8 cellular contexts compared by ENCODE assay signal in genomic region chr4:109433281-109434006, GRCh38. TPM values are rescaled to one million over a fixed set of nuclear protein-coding genes. Genes with fewer than 3 reads are reported as not detected.
DNase-seq lines count a peak whose midpoint lies in the region; ATAC-seq, FAIRE-seq and TF ChIP-seq lines count a peak whose summit lies in the region.

TSS of gene SEC24B (plus strand) at chr4:109433815. CDS start at chr4:109433870, 55 bp downstream.

- no TSS peak for BruUV-seq in PC-3 (replicated peaks; lab: Mats Ljungman, UMichigan)

- H3K4me1 ChIP-seq in PC-3 (ENCODE audit: insufficient read depth, low read length) = peaks cover 22% of the 10 kb centered on the region
- peaks cover 0 to 8% of the 10 kb centered on the region in 2 donors for H3K4me1 ChIP-seq in esophagus (ENCODE audit: control insufficient read depth in 2 of 2, insufficient read depth in 2 of 2, low read length in 1 of 2)
- peaks cover 7 to 43% of the 10 kb centered on the region in 2 donors for H3K4me1 ChIP-seq in muscle layer of duodenum (ENCODE audit: control insufficient read depth in 1 of 2, insufficient read depth in 2 of 2, low read length in 2 of 2)

- POLR2A ChIA-PET in PC-3 (lab: Charles Lee; ENCODE audit: unreplicated experiment) = no interaction called here

- no peak for FAIRE-seq in D721Med (lab: Jason Lieb, UNC)

- TF ChIP-seq CTCF in D721Med (IDR thresholded peaks at IDR 0.05; ENCODE audit: insufficient read depth, missing control alignments) (peak; percentile 54), PC-3 (conservative IDR thresholded peaks at IDR 0.05; ENCODE audit: low read depth, low read length) (peak; percentile 68)

- WGBS in esophagus, 2 donors = 0 to 1% methylated on average over 73 to 87 of the region's 87 CpGs

- CTCF ChIA-PET in PC-3 (lab: Charles Lee) = no interaction called here

- H3F3A ChIP-seq in PC-3 (ENCODE audit: low read length, unreplicated experiment) = no peaks in the 10 kb centered on the region

- peak within 1 kb of the TSS; percentile 88 for H2AFZ ChIP-seq in PC-3 (ENCODE audit: low read length)

- intact Hi-C loops in PC-3 (cut with micrococcal nuclease) = loop anchor here (5.0 kb wide), 2 partner anchors 129 to 384 kb away; partner anchors contain the start of genes GAR1 and MCUB

- ATAC-seq in GM21381 (IDR thresholded peaks at IDR 0.05; ENCODE audit: unreplicated experiment) (peak; percentile 88), PC-3 (peak; percentile 86)

- H3K27ac ChIP-seq in PC-3 (ENCODE audit: low read length) = peak within 1 kb of the TSS; percentile 43
- H3K27ac ChIP-seq in esophagus (ENCODE audit: low read depth in 2 of 2, low read length in 1 of 2) = peak within 1 kb of the TSS; percentile 98 to 99
- H3K27ac ChIP-seq in muscle layer of duodenum (ENCODE audit: low read length) = peak within 1 kb of the TSS; percentile 93

- peak within 1 kb of the TSS; percentile 87 for H3K4me2 ChIP-seq in PC-3 (ENCODE audit: low read length)

- H4K20me1 ChIP-seq in PC-3 (ENCODE audit: low read length) = peaks cover 27% of the 10 kb centered on the region

- peaks cover 56% of the 10 kb centered on the region for H3K79me2 ChIP-seq in PC-3 (ENCODE audit: low read length)

- no peaks in the 10 kb centered on the region for H3K9me2 ChIP-seq in PC-3 (replicated peaks; ENCODE audit: low read length)

- H3K27me3 ChIP-seq in PC-3 (ENCODE audit: low read length) (no peaks in the 10 kb centered on the region), esophagus (ENCODE audit: control insufficient read depth in 1 of 2, insufficient read depth in 2 of 2, low read length in 2 of 2) (no peaks in the 10 kb centered on the region), muscle layer of duodenum (ENCODE audit: low read depth, low read length) (no peaks in the 10 kb centered on the region)

- H3K36me3 ChIP-seq in PC-3 (ENCODE audit: low read depth, low read length) (no peaks in the 10 kb centered on the region), esophagus (ENCODE audit: control insufficient read depth in 2 of 2, insufficient read depth in 2 of 2, low read length in 1 of 2) (no peaks in the 10 kb centered on the region), muscle layer of duodenum (ENCODE audit: control insufficient read depth in 1 of 2, insufficient read depth in 2 of 2, low read length in 2 of 2) (no peaks in the 10 kb centered on the region)

- peak within 1 kb of the TSS; percentile 88 for H3K9ac ChIP-seq in PC-3 (ENCODE audit: low read length)

- H3K4me3 ChIP-seq in PC-3 (ENCODE audit: low read length) (peak within 1 kb of the TSS; percentile 79), esophagus (ENCODE audit: low read depth in 1 of 2, low read length in 2 of 2) (peak within 1 kb of the TSS; percentile 86 to 96), muscle layer of duodenum (ENCODE audit: low read depth in 1 of 2, low read length in 2 of 2) (peak within 1 kb of the TSS; percentile 88 to 90)

- H3K9me3 ChIP-seq in PC-3 (ENCODE audit: low read length) (no peaks in the 10 kb centered on the region), esophagus (ENCODE audit: control insufficient read depth in 2 of 2, insufficient read depth in 1 of 2, low read depth in 1 of 2, low read length in 1 of 2) (no peaks in the 10 kb centered on the region), muscle layer of duodenum (ENCODE audit: control insufficient read depth in 1 of 2, low read length in 2 of 2) (no peaks in the 10 kb centered on the region)

- no peak for DNase-seq in D721Med (ENCODE audit: insufficient read length, low spot score)
- peak; percentile 6 to 94 (median 76) for DNase-seq in HUDEP-2 (lab: John Stamatoyannopoulos, UW; ENCODE audit: unreplicated experiment in 76 of 76)
- peak; percentile 67 for DNase-seq in PC-3
- peak; percentile 84 for DNase-seq in activated T-cell treated with anti-CD3 and anti-CD28 coated beads for 48 hours (ENCODE audit: low read depth)
- DNase-seq in stimulated activated CD8-positive, alpha-beta memory T cell treated with anti-CD3 and anti-CD28 coated beads, Interleukin-7, amount 100 ng/mL, for 48 hours (ENCODE audit: extremely low read depth in 1 of 2, low read depth in 1 of 2) = peak; percentile 72 to 88

RNA-seq across cellular contexts. Expression of gene SEC24B, which starts in this region (rescaled TPM):
- 10.2 and 11.3 TPM in 2 replicates for total RNA-seq in PC-3 (2014; rRNA removed)
- polyA plus RNA-seq in esophagus = 1 to 10 TPM; 7.4 to 10.0 TPM

Comparison
In these comparisons a context has a peak if more than half of its experiments do, and no peak if none do; other contexts are left out.
1. H3K27ac ChIP-seq: peak in every context shown above with its lines; median percentile 98 in esophagus; 93 in muscle layer of duodenum; 43 in PC-3.